25 cellular contexts compared by ENCODE assay signal in the genomic region with DNA sequence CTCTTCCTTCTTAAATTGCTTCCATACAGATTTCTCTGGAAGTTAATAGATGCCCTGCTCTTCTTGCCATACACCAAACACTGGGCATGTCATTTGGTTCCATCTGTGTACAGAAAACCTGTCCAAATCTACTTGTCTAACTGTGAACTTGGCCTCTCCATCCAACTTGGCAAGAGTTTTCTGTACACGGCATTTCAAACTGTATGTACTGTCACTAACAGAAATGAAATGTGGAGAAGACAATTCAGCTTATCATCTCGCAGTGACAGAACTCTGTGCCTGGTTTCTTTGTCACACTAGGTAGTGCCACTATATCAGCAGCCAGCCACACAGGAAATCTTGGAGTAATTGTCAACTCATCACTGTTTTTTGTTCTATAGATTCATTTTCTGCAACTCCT. TPM values are rescaled to one million over a fixed set of nuclear protein-coding genes. Genes with fewer than 3 reads are reported as not detected.
DNase-seq lines count a peak whose midpoint lies in the region; ATAC-seq, FAIRE-seq and TF ChIP-seq lines count a peak whose summit lies in the region.
"Had no signal": no experiment of that assay in that cellular context is flagged by ENCODE, and none has a peak within 500 bp of the region (broad histone marks: within the 10 kb centered on the region; RNA-seq: fewer than 3 reads in every experiment).

No MANE protein-coding gene starts in this region.

- H3K36me3 ChIP-seq in HepG2 (replicated peaks in 1 of 2; ENCODE audit: control insufficient read depth in 1 of 2, insufficient read depth in 2 of 2, low read length in 2 of 2) (no peaks in the 10 kb centered on the region), right lobe of liver (no peaks in the 10 kb centered on the region), OCI-LY1 (ENCODE audit: insufficient read depth, low read length) (no peaks in the 10 kb centered on the region), heart right ventricle (no peaks in the 10 kb centered on the region), neural cell (ENCODE audit: insufficient read depth, low read length) (no peaks in the 10 kb centered on the region), kidney (ENCODE audit: control insufficient read depth in 1 of 2, insufficient read depth in 2 of 2, low read length in 2 of 2) (no peaks in the 10 kb centered on the region)
- H3K36me3 ChIP-seq: BE2C had no signal

- no peak for DNase-seq in HepG2 (ENCODE audit: low spot score)
- DNase-seq in right lobe of liver = no peak
- no peak for DNase-seq in heart right ventricle
- DNase-seq in stimulated activated effector memory CD8-positive, alpha-beta T cell treated with anti-CD3 and anti-CD28 coated beads, Interleukin-12 subunit alpha, Interleukin-12 subunit beta, amount 100 ng/mL, for 72 hours (ENCODE audit: low spot score in 2 of 2) = no peak
- no peak for DNase-seq in kidney
- DNase-seq: ACHN; BE2C; CD4-positive, CD25-positive, alpha-beta regulatory T cell; CD8-positive, alpha-beta memory T cell; COR-L47; DMS 273 treated with DMSO at 0.1 percent for 48 hours; DMS53; DND-41; EL; HCEC 1CT; IMR-90 had no signal

- H3K79me2 ChIP-seq in HepG2 (ENCODE audit: insufficient read depth, low read length) (no peaks in the 10 kb centered on the region), OCI-LY1 (ENCODE audit: insufficient read depth, low read length) (no peaks in the 10 kb centered on the region), neural cell (replicated peaks; ENCODE audit: insufficient read depth, low read length) (no peaks in the 10 kb centered on the region)

- H3K4me2 ChIP-seq in HepG2 (ENCODE audit: low read depth, low read length) (no peak overlapping the region), OCI-LY1 (ENCODE audit: low read length) (no peak overlapping the region), neural cell (ENCODE audit: low read length) (no peak overlapping the region)
- H3K4me2 ChIP-seq: GM23338 had no signal

- TF ChIP-seq EP300 in HepG2 (IDR thresholded peaks at IDR 0.05; ENCODE audit: low read depth in 2 of 2, low read length in 2 of 2) (no peak), HepG2 (CRISPR knock-in tag; IDR thresholded peaks at IDR 0.05; ENCODE audit: borderline replicate concordance) (no peak), neural cell (conservative IDR thresholded peaks at IDR 0.05; ENCODE audit: poor library complexity, severe bottlenecking) (peak; percentile 68)

- H3K9me3 ChIP-seq in HepG2 (ENCODE audit: low read length) (no peaks in the 10 kb centered on the region), right lobe of liver (no peaks in the 10 kb centered on the region), OCI-LY1 (ENCODE audit: low read length) (no peaks in the 10 kb centered on the region), heart right ventricle (no peaks in the 10 kb centered on the region), neural cell (ENCODE audit: low read length) (no peaks in the 10 kb centered on the region), kidney (ENCODE audit: control insufficient read depth in 1 of 2, low read length in 2 of 2) (no peaks in the 10 kb centered on the region)
- H3K9me3 ChIP-seq: BE2C had no signal

- no peaks in the 10 kb centered on the region for H3K4me1 Mint-ChIP-seq in stimulated activated effector memory CD8-positive, alpha-beta T cell treated with anti-CD3 and anti-CD28 coated beads, Interleukin-12 subunit alpha, Interleukin-12 subunit beta, amount 100 ng/mL, for 72 hours
- H3K4me1 Mint-ChIP-seq: CD4-positive, CD25-positive, alpha-beta regulatory T cell; CD8-positive, alpha-beta memory T cell; GM23338 had no signal

- H2AFZ ChIP-seq in HepG2 (ENCODE audit: low read length) (no peak overlapping the region), OCI-LY1 (ENCODE audit: low read length) (peak overlapping the region; percentile 78; the same call in 1 of the 2 replicates), neural cell (ENCODE audit: low read depth, low read length) (no peak overlapping the region)
- H2AFZ ChIP-seq: GM23338 had no signal

- intact Hi-C loops in HepG2 (cut with micrococcal nuclease; ENCODE audit: unreplicated experiment) = no loop called here
- intact Hi-C loops in right lobe of liver (cut with DNase I) = no loop called here
- intact Hi-C loops in heart right ventricle (cut with DNase I) = no loop called here
- intact Hi-C loops in kidney (cut with DNase I) = no loop called here

- H3K27me3 ChIP-seq in HepG2 (ENCODE audit: control insufficient read depth in 1 of 2, insufficient read depth in 2 of 2, low read length in 2 of 2) = no peaks in the 10 kb centered on the region
- no peaks in the 10 kb centered on the region for H3K27me3 ChIP-seq in right lobe of liver
- H3K27me3 ChIP-seq in OCI-LY1 (ENCODE audit: insufficient read depth, low read length) = no peaks in the 10 kb centered on the region
- no peaks in the 10 kb centered on the region for H3K27me3 ChIP-seq in heart right ventricle
- H3K27me3 ChIP-seq in neural cell (ENCODE audit: insufficient read depth, low read depth, low read length) = no peaks in the 10 kb centered on the region
- H3K27me3 ChIP-seq: BE2C had no signal

- no peak for TF ChIP-seq POLR2A in HepG2 (IDR thresholded peaks at IDR 0.05; ENCODE audit: insufficient read depth in 1 of 2, low read depth in 2 of 2, low read length in 2 of 2)
- no peak for TF ChIP-seq POLR2A in right lobe of liver (IDR thresholded peaks at IDR 0.05)

- no peaks in the 10 kb centered on the region for H3K9me3 Mint-ChIP-seq in stimulated activated effector memory CD8-positive, alpha-beta T cell treated with anti-CD3 and anti-CD28 coated beads, Interleukin-12 subunit alpha, Interleukin-12 subunit beta, amount 100 ng/mL, for 72 hours
- H3K9me3 Mint-ChIP-seq: GM23338 had no signal

- H4K20me1 ChIP-seq in HepG2 (ENCODE audit: insufficient read depth, low read length) (no peaks in the 10 kb centered on the region), OCI-LY1 (ENCODE audit: insufficient read depth, low read length) (no peaks in the 10 kb centered on the region), neural cell (ENCODE audit: insufficient read depth) (no peaks in the 10 kb centered on the region)

- ATAC-seq in HepG2 (no peak), right lobe of liver (no peak), heart right ventricle (peak in 5 of 8 donors; percentile 37 to 92 (median 58)), GM21576 (IDR thresholded peaks at IDR 0.05; ENCODE audit: unreplicated experiment) (no peak)
- no peak for ATAC-seq in stimulated activated effector memory CD8-positive, alpha-beta T cell treated with anti-CD3 and anti-CD28 coated beads, Interleukin-12 subunit alpha, Interleukin-12 subunit beta, amount 100 ng/mL, for 72 hours
- ATAC-seq: GM23338 had no signal

- H3K27ac ChIP-seq in HepG2 (ENCODE audit: extremely low read length, insufficient read depth, low read length) (no peak overlapping the region), right lobe of liver (no peak overlapping the region), OCI-LY1 (ENCODE audit: low read depth, low read length, poor library complexity, severe bottlenecking) (no peak overlapping the region), heart right ventricle (no peak overlapping the region), neural cell (ENCODE audit: low read length) (peak overlapping the region; percentile 2), kidney (ENCODE audit: low read depth in 2 of 2, low read length in 2 of 2) (no peak overlapping the region)
- H3K27ac ChIP-seq: HL-60 had no signal

- H3K4me3 ChIP-seq in HepG2 (replicated peaks in 1 of 3; ENCODE audit: insufficient read depth in 1 of 3, low read depth in 2 of 3, low read length in 3 of 3) (no peak overlapping the region), right lobe of liver (no peak overlapping the region), OCI-LY1 (ENCODE audit: low read depth, low read length, poor library complexity, severe bottlenecking) (no peak overlapping the region), heart right ventricle (no peak overlapping the region), neural cell (ENCODE audit: low read length) (no peak overlapping the region), kidney (ENCODE audit: low read length in 2 of 2) (no peak overlapping the region)
- H3K4me3 ChIP-seq: GM23338 had no signal

- no peak overlapping the region for H3K4me3 Mint-ChIP-seq in stimulated activated effector memory CD8-positive, alpha-beta T cell treated with anti-CD3 and anti-CD28 coated beads, Interleukin-12 subunit alpha, Interleukin-12 subunit beta, amount 100 ng/mL, for 72 hours
- H3K4me3 Mint-ChIP-seq: CD4-positive, CD25-positive, alpha-beta regulatory T cell; CD8-positive, alpha-beta memory T cell; GM23338 had no signal

- CTCF ChIA-PET in HepG2 (lab: Yijun Ruan, JAX; ENCODE audit: low intra/inter-chr PET ratio, low total read pairs) = no interaction called here

- no peak for TF ChIP-seq CTCF in HepG2 (CRISPR knock-in tag; IDR thresholded peaks at IDR 0.05)
- no peak for TF ChIP-seq CTCF in right lobe of liver (IDR thresholded peaks at IDR 0.05)
- TF ChIP-seq CTCF in OCI-LY1 (IDR thresholded peaks at IDR 0.05; ENCODE audit: low read length) = no peak
- TF ChIP-seq CTCF in heart right ventricle (IDR thresholded peaks at IDR 0.05) = no peak
- no peak for TF ChIP-seq CTCF in neural cell (IDR thresholded peaks at IDR 0.05; ENCODE audit: poor library complexity, severe bottlenecking)
- no peak for TF ChIP-seq CTCF in kidney (IDR thresholded peaks at IDR 0.05; ENCODE audit: borderline replicate concordance, extremely low read depth, insufficient read depth)

- H3K9me2 ChIP-seq in OCI-LY1 (ENCODE audit: low read depth, low read length) (no peaks in the 10 kb centered on the region), neural cell (ENCODE audit: insufficient read depth, low read length) (no peaks in the 10 kb centered on the region)

- H3K4me1 ChIP-seq in HepG2 (ENCODE audit: insufficient read depth, low read length) (no peaks in the 10 kb centered on the region), right lobe of liver (no peaks in the 10 kb centered on the region), OCI-LY1 (ENCODE audit: insufficient read depth, low read length, severe bottlenecking) (no peaks in the 10 kb centered on the region), heart right ventricle (no peaks in the 10 kb centered on the region), kidney (ENCODE audit: control insufficient read depth in 1 of 2, insufficient read depth in 1 of 2, low read depth in 1 of 2, low read length in 2 of 2) (no peaks in the 10 kb centered on the region)
- H3K4me1 ChIP-seq: BE2C had no signal

- in situ Hi-C loops in HepG2 (cut with HindIII; ENCODE audit: extremely low pct_ligation_motif_present, low pct_unique_long_range_greater_than_20kb) = no loop called here

- 7% methylated on average over 2 of the region's 2 CpGs for WGBS in HepG2 (ENCODE audit: low lambda C conversion rate)
- 75% methylated on average over 2 of the region's 2 CpGs for WGBS in right lobe of liver (ENCODE audit: insufficient coverage, low coverage, low lambda C conversion rate, missing lambda C conversion rate)
- 35 to 43% methylated on average over 2 of the region's 2 CpGs for WGBS in heart right ventricle, 2 donors

- H3K36me3 Mint-ChIP-seq in stimulated activated effector memory CD8-positive, alpha-beta T cell treated with anti-CD3 and anti-CD28 coated beads, Interleukin-12 subunit alpha, Interleukin-12 subunit beta, amount 100 ng/mL, for 72 hours = no peaks in the 10 kb centered on the region
- H3K36me3 Mint-ChIP-seq: CD4-positive, CD25-positive, alpha-beta regulatory T cell; CD8-positive, alpha-beta memory T cell had no signal

- BruUV-seq in HepG2 (replicated peaks; lab: Mats Ljungman, UMichigan) = no TSS peak

- no peak for TF ChIP-seq RAD21 in HepG2 (CRISPR knock-in tag; IDR thresholded peaks at IDR 0.05)
- no peak for TF ChIP-seq RAD21 in neural cell (conservative IDR thresholded peaks at IDR 0.05)

- POLR2A ChIA-PET in HepG2 (lab: Yijun Ruan, JAX) = no interaction called here

- FAIRE-seq in HepG2 (lab: Jason Lieb, UNC) (no peak), kidney (lab: Jason Lieb, UNC) (no peak)
- FAIRE-seq: A204.1, GM12891, GM19239, H54 had no signal

- H3F3A ChIP-seq in OCI-LY1 (ENCODE audit: insufficient read depth, low read length) = no peaks in the 10 kb centered on the region
- H3F3A ChIP-seq in neural cell (ENCODE audit: insufficient read depth, low read length, poor library complexity, severe bottlenecking) = no peaks in the 10 kb centered on the region

- H3K9ac ChIP-seq in HepG2 (ENCODE audit: insufficient read depth, low read depth, low read length) (no peak overlapping the region), OCI-LY1 (ENCODE audit: low read length) (no peak overlapping the region), neural cell (ENCODE audit: low read length) (no peak overlapping the region), kidney (ENCODE audit: low read length in 2 of 2) (no peak overlapping the region)

- H3K27ac Mint-ChIP-seq in stimulated activated effector memory CD8-positive, alpha-beta T cell treated with anti-CD3 and anti-CD28 coated beads, Interleukin-12 subunit alpha, Interleukin-12 subunit beta, amount 100 ng/mL, for 72 hours = no peak overlapping the region
- H3K27ac Mint-ChIP-seq: CD8-positive, alpha-beta memory T cell; GM23338 had no signal

RNA-seq across cellular contexts. Expression of a gene that starts 58.2 kb away (rescaled TPM):
- total RNA-seq in HepG2 (2016; rRNA removed; fragmentation: Illumina TruSeq; extraction: Trizol) (not detected in 2 replicates), right lobe of liver (1 to 10 TPM in 2 of 6 experiments, under 1 TPM in 4; 0.29 to 1.0 (median 0.89) TPM), heart right ventricle (1 to 10 TPM; 1.2 to 6.0 (median 4.6) TPM), kidney (0.63 TPM)
- not detected in 2 replicates for total RNA-seq in HepG2 (2016; cell fraction: cytosol; rRNA removed; fragmentation: Illumina TruSeq; extraction: Trizol; ENCODE audit: low read depth)
- not detected in 2 replicates for total RNA-seq in HepG2 (2016; cell fraction: insoluble cytoplasmic fraction; rRNA removed; fragmentation: Illumina TruSeq; extraction: Trizol)
- total RNA-seq in HepG2 (2016; cell fraction: membrane; rRNA removed; fragmentation: Illumina TruSeq; extraction: Trizol) = not detected in 2 replicates
- not detected in 2 replicates for total RNA-seq in HepG2 (2016; cell fraction: nucleus; rRNA removed; fragmentation: Illumina TruSeq; extraction: Trizol)
- polyA plus RNA-seq in HepG2 (2011; rRNA removed) (0.01 TPM in 1 of 2 replicates, not detected in the other), heart right ventricle (1 to 10 TPM in 1 of 2 donors, under 1 TPM in 1; 0.46 to 1.8 TPM), neural cell (108 and 127 TPM in 2 replicates), kidney (ENCODE audit: insufficient read depth, low read depth, low replicate concordance) (0.45 TPM)
- polyA plus RNA-seq in HepG2 (2011; cell fraction: cytosol; rRNA removed) = not detected in 2 replicates
- polyA plus RNA-seq in HepG2 (2011; cell fraction: nucleus; rRNA removed) = 0.02 TPM in 1 of 2 replicates, not detected in the other
- 0.04 TPM in 1 of 2 replicates, not detected in the other for polyA plus RNA-seq in HepG2 (2012)
- polyA plus RNA-seq in HepG2 (2016; cell fraction: cytosol; fragmentation: Illumina TruSeq; extraction: Trizol; ENCODE audit: low read depth) = not detected in 2 replicates
- not detected in 2 replicates for polyA plus RNA-seq in HepG2 (2016; cell fraction: insoluble cytoplasmic fraction; fragmentation: Illumina TruSeq; extraction: Trizol; ENCODE audit: low read depth)
- not detected in 2 replicates for polyA plus RNA-seq in HepG2 (2016; cell fraction: membrane; fragmentation: Illumina TruSeq; extraction: Trizol; ENCODE audit: low read depth)
- not detected in 2 replicates for polyA plus RNA-seq in HepG2 (2016; cell fraction: nucleus; fragmentation: Illumina TruSeq; extraction: Trizol; ENCODE audit: insufficient read depth, low read depth)
- polyA minus RNA-seq in HepG2 (2011; rRNA and poly(A)+ RNA removed; ENCODE audit: low replicate concordance) = 0.04 TPM in 1 of 2 replicates, not detected in the other
- not detected in 2 replicates for polyA minus RNA-seq in HepG2 (2011; cell fraction: cytosol; rRNA and poly(A)+ RNA removed)
- polyA minus RNA-seq in HepG2 (2011; cell fraction: nucleus; rRNA and poly(A)+ RNA removed) = 0.12 and 0.13 TPM in 2 replicates
- 158 and 221 TPM in 2 replicates for polyA minus RNA-seq in neural cell
- total RNA-seq: CD4-positive, CD25-positive, alpha-beta regulatory T cell; CD8-positive, alpha-beta memory T cell; IMR-90 had no signal
- polyA plus RNA-seq: CD4-positive, CD25-positive, alpha-beta regulatory T cell; IMR-90 had no signal

Comparison
In these comparisons a context has a peak if more than half of its experiments do, and no peak if none do; other contexts are left out.
1. ATAC-seq: peak in heart right ventricle (5 of 8); none in HepG2 (single experiment), right lobe of liver (0 of 4), stimulated activated effector memory CD8-positive, alpha-beta T cell treated with anti-CD3 and anti-CD28 coated beads, Interleukin-12 subunit alpha, Interleukin-12 subunit beta, amount 100 ng/mL, for 72 hours (single experiment) and GM21576 (single experiment).